Comparison of ENCODE assay signal across 24 cellular contexts in the genomic region with DNA sequence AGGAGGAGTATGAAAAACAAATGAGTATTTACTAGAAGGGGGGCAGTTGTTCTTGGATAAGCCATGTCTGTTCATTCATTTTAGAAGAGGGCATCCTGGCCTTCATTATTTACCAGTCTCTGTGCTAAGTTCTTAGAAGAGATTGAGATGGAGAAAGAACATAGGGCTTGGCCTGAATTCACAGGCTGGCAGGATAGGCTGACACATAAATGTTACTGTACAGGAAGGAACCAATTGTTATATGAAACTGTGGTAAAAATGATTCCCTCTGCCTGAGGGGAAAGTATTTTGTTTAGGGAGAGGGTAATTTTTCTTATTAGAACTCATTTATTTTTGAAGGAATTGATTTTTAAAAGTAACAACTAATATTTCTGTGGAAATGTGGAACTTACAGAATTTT.
DNase-seq lines count a peak whose midpoint lies in the region; ATAC-seq and TF ChIP-seq lines count a peak whose summit lies in the region.
"Had no signal": no experiment of that assay in that cellular context is flagged by ENCODE, and none has a peak within 500 bp of the region (broad histone marks: within the 10 kb centered on the region; RNA-seq: fewer than 3 reads in every experiment).

No MANE protein-coding gene starts in this region.

- peaks cover 21% of the 10 kb centered on the region for H3K4me1 ChIP-seq in foreskin keratinocyte
- no peaks in the 10 kb centered on the region for H3K4me1 ChIP-seq in mucosa of descending colon (ENCODE audit: low read depth)

- H3K9me3 ChIP-seq in mucosa of descending colon = no peaks in the 10 kb centered on the region

- no peaks in the 10 kb centered on the region for H3K27me3 ChIP-seq in foreskin keratinocyte

- H3K4me3 ChIP-seq in choroid plexus epithelial cell (ENCODE audit: low read depth, low read length) = no peak overlapping the region
- no peak overlapping the region for H3K4me3 ChIP-seq in mucosa of descending colon
- H3K4me3 ChIP-seq: coronary artery, GM12878, GM23338 had no signal

- ATAC-seq in foreskin keratinocyte (peak; percentile 72), mucosa of descending colon (no peak), HG02610 (IDR thresholded peaks at IDR 0.05; ENCODE audit: unreplicated experiment) (no peak)
- ATAC-seq: activated CD4-positive, CD25-positive, alpha-beta regulatory T cell treated with anti-CD3 and anti-CD28 coated beads, Interleukin-2, amount 50 U/mL, for 24 hours; activated T-cell treated with anti-CD3 and anti-CD28 coated beads, Interleukin-2, amount 50 U/mL, for 4 hours; GM12878; GM23338; natural killer cell treated with Interleukin-12 subunit alpha and Interleukin-12 subunit beta and Interleukin-15 and Interleukin-18, amount 100 ng/mL, for 72 hours; sciatic nerve had no signal

- no peaks in the 10 kb centered on the region for H3K36me3 ChIP-seq in mucosa of descending colon (ENCODE audit: low read depth)

- CTCF ChIA-PET in RWPE1 (lab: Yijun Ruan, JAX) = no interaction called here

- H3K27ac ChIP-seq in foreskin keratinocyte (no peak overlapping the region), RWPE1 (no peak overlapping the region)
- H3K27ac ChIP-seq: coronary artery, KMS-11 had no signal

- TF ChIP-seq CTCF in choroid plexus epithelial cell (conservative IDR thresholded peaks at IDR 0.05; ENCODE audit: low read depth, low read length) (no peak), foreskin keratinocyte (conservative IDR thresholded peaks at IDR 0.05) (no peak), mucosa of descending colon (IDR thresholded peaks at IDR 0.05) (no peak), RWPE1 (conservative IDR thresholded peaks at IDR 0.05; ENCODE audit: low read depth) (no peak)

- DNase-seq in Daoy (ENCODE audit: low read depth) (peak; percentile 6), NCI-H69 (lab: John Stamatoyannopoulos, UW) (peak; percentile 3), choroid plexus epithelial cell (ENCODE audit: low read depth) (peak; percentile 26), foreskin keratinocyte (peak in 1 of 2 donors; percentile 23), Kasumi-1 (lab: John Stamatoyannopoulos, UW) (no peak), mucosa of descending colon (no peak), RWPE1 (ENCODE audit: low spot score) (no peak)
- DNase-seq: activated naive CD4-positive, alpha-beta T cell treated with anti-CD3 and anti-CD28 coated beads, Interleukin-2, amount 50 U/mL, for 16 hours; activated T-cell treated with anti-CD3 and anti-CD28 coated beads, Interleukin-2, amount 50 U/mL, for 4 hours; CD4-positive, CD25-positive, alpha-beta regulatory T cell; DMS 273 treated with DMSO at 0.1 percent for 48 hours; GF-D8; NCI-H1092 treated with DMSO at 0.1 percent for 48 hours; NCI-H2081 treated with DMSO at 0.1 percent for 48 hours; NCI-H446 treated with DMSO at 0.1 percent for 48 hours; SW 1271 had no signal

- intact Hi-C loops in mucosa of descending colon (cut with DNase I, micrococcal nuclease) = no loop called here

- POLR2A ChIA-PET in RWPE1 (lab: Yijun Ruan, JAX; ENCODE audit: low non-redundant PET) = no interaction called here

Comparison
In these comparisons a context has a peak if more than half of its experiments do, and no peak if none do; other contexts are left out.
1. DNase-seq: peak in Daoy (single experiment), NCI-H69 (single experiment) and choroid plexus epithelial cell (single experiment); none in Kasumi-1 (0 of 2), mucosa of descending colon (0 of 3) and RWPE1 (single experiment).